Comparison of ENCODE assay signal across 1 cellular context in genomic region chr7:149742075-149742701, GRCh38.
TF ChIP-seq lines count a peak whose summit lies in the region.

No MANE protein-coding gene starts in this region.

TF ChIP-seq in GM23338, 12 proteins besides CTCF, POLR2A, EP300 and RAD21 (continued from another document):
- no peak for TF ChIP-seq EZH2phosphoT487 (IDR thresholded peaks at IDR 0.05; ENCODE audit: unreplicated experiment)
- TF ChIP-seq ZNF114 (CRISPR knock-in tag; IDR thresholded peaks at IDR 0.05) = no peak
- TF ChIP-seq CREB1 (CRISPR knock-in tag; IDR thresholded peaks at IDR 0.05; ENCODE audit: low read depth) = no peak
- no peak for TF ChIP-seq EZH2 (IDR thresholded peaks at IDR 0.05; ENCODE audit: low read depth, unreplicated experiment)
TF ChIP-seq in GM23338: peak in this region for 0.
